24 cellular contexts compared by ENCODE assay signal in genomic region chr6:7075341-7075740, GRCh38.
"Had no signal": no experiment of that assay in that cellular context is flagged by ENCODE, and none has a peak within 500 bp of the region (broad histone marks: within the 10 kb centered on the region; RNA-seq: fewer than 3 reads in every experiment).

No MANE protein-coding gene starts in this region.

- H3K27ac ChIP-seq: coronary artery, dorsolateral prefrontal cortex, esophagus muscularis mucosa, foreskin keratinocyte, gastroesophageal sphincter, heart left ventricle, hepatocyte, left lung, lower lobe of right lung had no signal

- ATAC-seq: foreskin keratinocyte, gastroesophageal sphincter, heart left ventricle, left colon, left lung, left ventricle myocardium superior, lower lobe of right lung, mucosa of descending colon had no signal

- H3K36me3 ChIP-seq: esophagus muscularis mucosa, gastroesophageal sphincter, heart left ventricle, left lung, lower lobe of right lung had no signal

- H3K4me3 ChIP-seq: coronary artery, dorsolateral prefrontal cortex, esophagus muscularis mucosa, gastroesophageal sphincter, heart left ventricle, hepatocyte, left lung, lower lobe of right lung, mucosa of descending colon had no signal

- H3K9me3 ChIP-seq: esophagus muscularis mucosa, gastroesophageal sphincter, heart left ventricle, left lung, lower lobe of right lung, mucosa of descending colon had no signal

- DNase-seq: dermis blood vessel endothelial cell; dorsolateral prefrontal cortex; effector CD4-positive, alpha-beta T cell; effector memory CD4-positive, alpha-beta T cell; foreskin keratinocyte; heart left ventricle; hypothalamus; immature natural killer cell; islet precursor cell; kidney; kidney glomerular epithelial cell; left colon; left lung; left ventricle myocardium superior; lower lobe of right lung; mesenchymal stem cell; mucosa of descending colon had no signal

- FAIRE-seq: colon, endothelial cell of umbilical vein, frontal cortex, kidney had no signal

- H3K27me3 ChIP-seq: dorsolateral prefrontal cortex, esophagus muscularis mucosa, foreskin keratinocyte, gastroesophageal sphincter, heart left ventricle, hepatocyte, left lung had no signal

- H3K4me2 ChIP-seq: hepatocyte had no signal

- H2AFZ ChIP-seq: hepatocyte had no signal

- H3K79me2 ChIP-seq: hepatocyte had no signal

- H3K4me1 ChIP-seq: esophagus muscularis mucosa, foreskin keratinocyte, gastroesophageal sphincter, left lung, lower lobe of right lung had no signal
